Comparison of ENCODE assay signal across 17 cellular contexts in genomic region chr11:1773131-1773510, GRCh38. TPM values are rescaled to one million over a fixed set of nuclear protein-coding genes. Genes with fewer than 3 reads are reported as not detected.
A peak's percentile ranks its signal among the peaks of the same experiment; 100 is the strongest.
DNase-seq lines count a peak whose midpoint lies in the region; ATAC-seq, FAIRE-seq and TF ChIP-seq lines count a peak whose summit lies in the region.
"Had no signal": no experiment of that assay in that cellular context is flagged by ENCODE, and none has a peak within 500 bp of the region (broad histone marks: within the 10 kb centered on the region; RNA-seq: fewer than 3 reads in every experiment).

No MANE protein-coding gene starts in this region.

- H3K9me1 ChIP-seq in K562 (ENCODE audit: control insufficient read depth, insufficient read depth, low read length) = no peaks in the 10 kb centered on the region

- peak overlapping the region; percentile 94 for H2BK5ac ChIP-seq in neuronal stem cell (ENCODE audit: low read length)

- no peak overlapping the region for H3K14ac ChIP-seq in neuronal stem cell (ENCODE audit: low read length)

- ATAC-seq in K562 = no peak
- ATAC-seq in GM18861 (IDR thresholded peaks at IDR 0.05; ENCODE audit: unreplicated experiment) = no peak

- peak overlapping the region; percentile 99 for H2BK15ac ChIP-seq in neuronal stem cell (ENCODE audit: low read length)

- H3K4me3 Mint-ChIP-seq in CD14-positive monocyte (peak overlapping the region in 1 of 2 donors; percentile 30), mesothelial cell of epicardium (no peak overlapping the region)

- no peaks in the 10 kb centered on the region for H3K79me1 ChIP-seq in neuronal stem cell (ENCODE audit: low read depth, low read length)

- TF ChIP-seq EP300 in K562 (IDR thresholded peaks at IDR 0.05; ENCODE audit: low read length) = no peak

- H3K36me3 Mint-ChIP-seq in CD14-positive monocyte (peaks cover 4 to 7% of the 10 kb centered on the region in 2 donors), mesothelial cell of epicardium (no peaks in the 10 kb centered on the region)

- H3K4me1 Mint-ChIP-seq in CD14-positive monocyte (peaks cover 76% of the 10 kb centered on the region), mesothelial cell of epicardium (peaks cover 13% of the 10 kb centered on the region)

- no peak overlapping the region for H3K4me3 ChIP-seq in HL-60 (replicated peaks; ENCODE audit: insufficient read depth, low read length)
- no peak overlapping the region for H3K4me3 ChIP-seq in K562
- H3K4me3 ChIP-seq in neuronal stem cell (ENCODE audit: low read length in 2 of 2) = no peak overlapping the region

- H4K91ac ChIP-seq in neuronal stem cell (ENCODE audit: low read depth, low read length, poor library complexity) = no peak overlapping the region

- H3K27me3 Mint-ChIP-seq in CD14-positive monocyte (ENCODE audit: low read depth in 3 of 3) = peaks cover 0 to 3% (median 2%) of the 10 kb centered on the region in 3 donors
- peaks cover 7% of the 10 kb centered on the region for H3K27me3 Mint-ChIP-seq in mesothelial cell of epicardium (ENCODE audit: low read depth)

- peak overlapping the region; percentile 87 for H3K23ac ChIP-seq in neuronal stem cell (ENCODE audit: low read depth, low read length, poor library complexity)

- no TSS peak for BruUV-seq in K562 (replicated peaks; lab: Mats Ljungman, UMichigan)

- peak overlapping the region; percentile 46 to 99 (median 82) for H3K27ac Mint-ChIP-seq in CD14-positive monocyte
- H3K27ac Mint-ChIP-seq in mesothelial cell of epicardium = no peak overlapping the region

- CTCF ChIA-PET in K562 (lab: Yijun Ruan, JAX; ENCODE audit: low intra/inter-chr PET ratio) = no interaction called here

- H3K27me3 ChIP-seq in HL-60 (ENCODE audit: insufficient read depth, poor library complexity, severe bottlenecking) (no peaks in the 10 kb centered on the region), K562 (ENCODE audit: control insufficient read depth in 2 of 2, insufficient read depth in 2 of 2, low read length in 2 of 2) (no peaks in the 10 kb centered on the region), neuronal stem cell (ENCODE audit: control insufficient read depth in 3 of 3, insufficient read depth in 3 of 3, low read depth in 1 of 3, low read length in 3 of 3) (peaks cover 0 to 6% (median 0%) of the 10 kb centered on the region in 3 experiments)

- H3K9me3 Mint-ChIP-seq in CD14-positive monocyte (peaks cover 0 to 4% (median 2%) of the 10 kb centered on the region in 7 donors), mesothelial cell of epicardium (no peaks in the 10 kb centered on the region)

- no peak overlapping the region for H4K8ac ChIP-seq in neuronal stem cell (ENCODE audit: low read depth, low read length)

- H3K9ac ChIP-seq in K562 (ENCODE audit: insufficient read depth in 1 of 2, low read depth in 2 of 2, low read length in 2 of 2) (peak overlapping the region in 1 of 2 experiments; percentile 84; a peak in 2 of 4 replicates), neuronal stem cell (ENCODE audit: low read depth, low read length, poor library complexity) (peak overlapping the region; percentile 72)
- H3K9ac ChIP-seq: parathyroid adenoma had no signal

- WGBS in K562 (ENCODE audit: insufficient coverage, low coverage, missing lambda C conversion rate) = 64% methylated on average over 2 of the region's 2 CpGs
- WGBS in neuronal stem cell (ENCODE audit: extremely low coverage in 2 of 2, insufficient read length in 2 of 2, insufficient replicate concordance in 1 of 2), 2 donors = no CpG with 5 or more reads among the region's 2 CpGs

- POLR2A ChIA-PET in K562 (lab: Yijun Ruan, JAX) = interaction anchor here (0.6 to 2.0 kb wide), 6 partner anchors 8 to 35 kb away, joined by 3 to 10 read pairs (median 4); no protein-coding TSS in a partner anchor

- H3K4me2 ChIP-seq in K562 (ENCODE audit: insufficient read depth, low read length) (no peak overlapping the region), neuronal stem cell (ENCODE audit: insufficient read depth, low read length, poor library complexity, severe bottlenecking) (no peak overlapping the region)

- in situ Hi-C loops in K562 (cut with MboI) = no loop called here

- H2AK5ac ChIP-seq in neuronal stem cell (ENCODE audit: low read depth, low read length) = peak overlapping the region; percentile 77

- peak overlapping the region; percentile 77 for H2BK12ac ChIP-seq in neuronal stem cell (ENCODE audit: low read length)

- H3K18ac ChIP-seq in neuronal stem cell (ENCODE audit: low read length) = peak overlapping the region; percentile 91

- peak overlapping the region; percentile 66 for H3K27ac ChIP-seq in HL-60 (replicated peaks)
- H3K27ac ChIP-seq in K562 (ENCODE audit: extremely low read depth, low read depth, low read length) = peak overlapping the region; percentile 25; the same call in 2 of the 3 replicates
- no peak overlapping the region for H3K27ac ChIP-seq in neuronal stem cell (replicated peaks; ENCODE audit: low read length)
- H3K27ac ChIP-seq: parathyroid adenoma, VCaP had no signal

- H4K20me1 ChIP-seq in K562 (replicated peaks; ENCODE audit: control insufficient read depth, insufficient read depth, low read length) = no peaks in the 10 kb centered on the region

- no peaks in the 10 kb centered on the region for H3K79me2 ChIP-seq in K562 (ENCODE audit: control insufficient read depth, insufficient read depth, low read length)
- H3K79me2 ChIP-seq: parathyroid adenoma had no signal

- H3K4ac ChIP-seq in neuronal stem cell (ENCODE audit: low read length) = peak overlapping the region; percentile 27

- H3K9me3 ChIP-seq in K562 (replicated peaks; ENCODE audit: control insufficient read depth, insufficient read depth, low read depth, low read length) (no peaks in the 10 kb centered on the region), neuronal stem cell (replicated peaks in 1 of 2; ENCODE audit: control insufficient read depth in 2 of 2, insufficient read depth in 1 of 2, low read depth in 1 of 2, low read length in 2 of 2) (peaks cover 3 to 6% of the 10 kb centered on the region in 2 donors)

- no peak for FAIRE-seq in K562 (lab: Jason Lieb, UNC)
- FAIRE-seq: colon, D721Med had no signal

- H3K4me1 ChIP-seq in K562 (replicated peaks in 1 of 2; ENCODE audit: control insufficient read depth in 2 of 2, insufficient read depth in 2 of 2, low read length in 2 of 2) (peaks cover 21 to 38% of the 10 kb centered on the region in 2 experiments), neuronal stem cell (ENCODE audit: control insufficient read depth in 2 of 2, insufficient read depth in 1 of 2, low read depth in 1 of 2, low read length in 2 of 2) (peaks cover 10 to 11% of the 10 kb centered on the region in 2 donors)
- H3K4me1 ChIP-seq: parathyroid adenoma had no signal

- TF ChIP-seq POLR2A in K562 (conservative IDR thresholded peaks at IDR 0.05) = no peak

- H2AFZ ChIP-seq in K562 (ENCODE audit: low read depth, low read length) = no peak overlapping the region
- H2AFZ ChIP-seq in neuronal stem cell (ENCODE audit: low read length) = peak overlapping the region; percentile 45
- H2AFZ ChIP-seq: parathyroid adenoma had no signal

- no peak for DNase-seq in CD14-positive monocyte (ENCODE audit: low spot score)
- no peak for DNase-seq in HL-60 (ENCODE audit: low read depth in 1 of 2, low spot score in 1 of 2)
- no peak for DNase-seq in K562 (ENCODE audit: extremely low read depth in 1 of 4, low spot score in 3 of 4)
- no peak for DNase-seq in neuronal stem cell (ENCODE audit: low spot score)
- DNase-seq in mesothelial cell of epicardium (ENCODE audit: low spot score in 2 of 2, unreplicated experiment in 2 of 2) = no peak
- DNase-seq in kidney glomerular epithelial cell (lab: John Stamatoyannopoulos, UW) = no peak
- DNase-seq in islet precursor cell = no peak
- DNase-seq: foreskin melanocyte, GOT3, NCI-H2081 treated with DMSO at 0.1 percent for 48 hours had no signal

- H2BK120ac ChIP-seq in neuronal stem cell (ENCODE audit: low read depth, low read length) = peak overlapping the region; percentile 82

- intact Hi-C loops in CD14-positive monocyte (cut with micrococcal nuclease) (no loop called here), K562 (cut with micrococcal nuclease) (no loop called here)

- TF ChIP-seq CTCF in CD14-positive monocyte (IDR thresholded peaks at IDR 0.05) (no peak), HL-60 (IDR thresholded peaks at IDR 0.05; ENCODE audit: insufficient read depth, low read length) (no peak), K562 (IDR thresholded peaks at IDR 0.05 in 2 of 3, conservative IDR thresholded peaks at IDR 0.05 in 1 of 3; ENCODE audit: insufficient read depth in 2 of 3, low read depth in 1 of 3, low read length in 3 of 3) (no peak), mesothelial cell of epicardium (IDR thresholded peaks at IDR 0.05; ENCODE audit: unreplicated experiment) (no peak)

- TF ChIP-seq RAD21 in K562 (CRISPR knock-in tag; conservative IDR thresholded peaks at IDR 0.05 in 1 of 2, IDR thresholded peaks at IDR 0.05 in 1 of 2) = no peak

- no peaks in the 10 kb centered on the region for H3K36me3 ChIP-seq in K562 (ENCODE audit: control insufficient read depth, insufficient read depth, low read length)
- no peaks in the 10 kb centered on the region for H3K36me3 ChIP-seq in neuronal stem cell (replicated peaks in 1 of 2; ENCODE audit: control insufficient read depth in 2 of 2, insufficient read depth in 2 of 2, low read length in 2 of 2)

RNA-seq across cellular contexts. Expression of gene CTSD, which starts 9.4 kb away (rescaled TPM):
- polyA plus RNA-seq in CD14-positive monocyte (1,000 to 10,000 TPM in 1 of 2 donors, 100 to 1,000 TPM in 1; 855 to 1,372 TPM), K562 (2011; rRNA removed) (21.7 and 37.1 TPM in 2 replicates), K562 (2014; fragmentation: Illumina TruSeq; extraction: Trizol) (66.8 and 111 TPM in 2 replicates), K562 (2014; fragmentation: Nextera tagmentation; extraction: Ambion mirVana) (1 to 10 TPM; 1.0 to 3.7 TPM), K562 (2014; rRNA removed) (40.5 and 46.8 TPM in 2 replicates)
- 15.6 and 81.0 TPM in 2 replicates for total RNA-seq in K562 (2011; cell fraction: chromatin; rRNA removed; ENCODE audit: low replicate concordance)
- 131 and 132 TPM in 2 replicates for total RNA-seq in K562 (2011; cell fraction: nucleolus; rRNA removed)
- total RNA-seq in K562 (2011; cell fraction: nucleoplasm; rRNA removed) = 68.3 and 83.1 TPM in 2 replicates
- total RNA-seq in K562 (2014; rRNA removed) (72.3 and 87.0 TPM in 2 replicates), K562 (2014; rRNA removed; fragmentation: Illumina TruSeq; extraction: Trizol) (10.9 and 12.3 TPM in 2 replicates), K562 (2015; rRNA removed; fragmentation: Illumina TruSeq; extraction: Trizol) (40.9 and 42.3 TPM in 2 replicates), K562 (2021) (112 and 116 TPM in 2 replicates), mesothelial cell of epicardium (139 to 142 TPM (median 140 TPM) in 3 replicates)
- 39.6 and 74.7 TPM in 2 replicates for polyA plus RNA-seq in K562 (2011; cell fraction: cytosol; rRNA removed)
- 22.7 and 35.2 TPM in 2 replicates for polyA plus RNA-seq in K562 (2011; cell fraction: nucleus; rRNA removed)
- 84.2 and 325 TPM in 2 replicates for polyA plus RNA-seq in K562 (2012)
- 12.8 and 17.9 TPM in 2 replicates for polyA minus RNA-seq in K562 (2011; rRNA and poly(A)+ RNA removed)
- polyA minus RNA-seq in K562 (2011; cell fraction: cytosol; rRNA and poly(A)+ RNA removed) = 46.3 and 49.3 TPM in 2 replicates
- polyA minus RNA-seq in K562 (2011; cell fraction: nucleus; rRNA and poly(A)+ RNA removed) = 10.1 and 11.1 TPM in 2 replicates
- polyA plus RNA-seq in neuronal stem cell (2013, experiment 1 of 2) = 48.8 TPM
- 46.1 TPM for polyA plus RNA-seq in neuronal stem cell (2013, experiment 2 of 2)

RNA-seq across cellular contexts. Expression of gene IFITM10, which starts 22.7 kb away (rescaled TPM):
- polyA plus RNA-seq in CD14-positive monocyte = not detected
- 0.21 and 0.23 TPM in 2 replicates for total RNA-seq in K562 (2011; cell fraction: chromatin; rRNA removed; ENCODE audit: low replicate concordance)
- 0.26 and 0.33 TPM in 2 replicates for total RNA-seq in K562 (2011; cell fraction: nucleolus; rRNA removed)
- total RNA-seq in K562 (2011; cell fraction: nucleoplasm; rRNA removed) = 0.37 TPM in 1 of 2 replicates, not detected in the other
- 0.09 TPM in 1 of 2 replicates, not detected in the other for total RNA-seq in K562 (2014; rRNA removed)
- total RNA-seq in K562 (2014; rRNA removed; fragmentation: Illumina TruSeq; extraction: Trizol) = not detected in 2 replicates
- total RNA-seq in K562 (2015; rRNA removed; fragmentation: Illumina TruSeq; extraction: Trizol) = not detected in 2 replicates
- 0.13 TPM in 1 of 2 replicates, not detected in the other for total RNA-seq in K562 (2021)
- not detected in 2 replicates for polyA plus RNA-seq in K562 (2011; rRNA removed)
- polyA plus RNA-seq in K562 (2011; cell fraction: cytosol; rRNA removed) = not detected in 2 replicates
- polyA plus RNA-seq in K562 (2011; cell fraction: nucleus; rRNA removed) = 0.16 TPM in 1 of 2 replicates, not detected in the other
- polyA plus RNA-seq in K562 (2012) = 0.09 and 0.15 TPM in 2 replicates
- polyA plus RNA-seq in K562 (2014; fragmentation: Illumina TruSeq; extraction: Trizol) = not detected in 2 replicates
- polyA plus RNA-seq in K562 (2014; fragmentation: Nextera tagmentation; extraction: Ambion mirVana) = not detected
- 0.08 TPM in 1 of 2 replicates, not detected in the other for polyA plus RNA-seq in K562 (2014; rRNA removed)
- polyA minus RNA-seq in K562 (2011; rRNA and poly(A)+ RNA removed) = not detected in 2 replicates
- not detected in 2 replicates for polyA minus RNA-seq in K562 (2011; cell fraction: cytosol; rRNA and poly(A)+ RNA removed)
- polyA minus RNA-seq in K562 (2011; cell fraction: nucleus; rRNA and poly(A)+ RNA removed) = not detected in 2 replicates
- 0.40 TPM for polyA plus RNA-seq in neuronal stem cell (2013, experiment 1 of 2)
- polyA plus RNA-seq in neuronal stem cell (2013, experiment 2 of 2) = 0.39 TPM
- total RNA-seq in mesothelial cell of epicardium = 2.2 to 2.8 TPM (median 2.7 TPM) in 3 replicates
- total RNA-seq: G401, skeletal muscle tissue had no signal
